1 cellular context compared by ENCODE assay signal in genomic region chr17:43449470-43450202, GRCh38.
A peak's percentile ranks its signal among the peaks of the same experiment; 100 is the strongest.
TF ChIP-seq lines count a peak whose summit lies in the region.

No MANE protein-coding gene starts in this region.

TF ChIP-seq in HepG2, 621 proteins besides CTCF, POLR2A, EP300 and RAD21 (continued from another document and continues in another):
- TF ChIP-seq ZNF18 (CRISPR knock-in tag; IDR thresholded peaks at IDR 0.05; ENCODE audit: insufficient replicate concordance) (peak; percentile 42), TBL1XR1 (IDR thresholded peaks at IDR 0.05; ENCODE audit: borderline replicate concordance, low read length, partially characterized antibody) (no peak), TIGD3 (CRISPR knock-in tag; IDR thresholded peaks at IDR 0.05; ENCODE audit: borderline replicate concordance) (no peak), CREM (IDR thresholded peaks at IDR 0.05) (peak; percentile 84), CREM (CRISPR knock-in tag; IDR thresholded peaks at IDR 0.05) (no peak), NRL (CRISPR knock-in tag; IDR thresholded peaks at IDR 0.05; ENCODE audit: borderline replicate concordance) (peak; percentile 27; the same call in 1 of the 2 replicates), KIAA2018 (CRISPR knock-in tag; IDR thresholded peaks at IDR 0.05; ENCODE audit: borderline replicate concordance) (no peak), ZNF552 (CRISPR knock-in tag; IDR thresholded peaks at IDR 0.05; ENCODE audit: borderline replicate concordance) (no peak), PBX3 (CRISPR knock-in tag; IDR thresholded peaks at IDR 0.05; ENCODE audit: borderline replicate concordance) (no peak; the same call in 1 of the 2 replicates), ZNF503 (CRISPR knock-in tag; IDR thresholded peaks at IDR 0.05) (peak; percentile 92), ZBTB43 (CRISPR knock-in tag; conservative IDR thresholded peaks at IDR 0.05) (peak; percentile 85), ZNF143 (CRISPR knock-in tag; IDR thresholded peaks at IDR 0.05) (peak; percentile 31; the same call in 1 of the 2 replicates), PLRG1 (conservative IDR thresholded peaks at IDR 0.05) (no peak), FOXA3 (CRISPR knock-in tag; IDR thresholded peaks at IDR 0.05) (peak; percentile 93), ARNT2 (CRISPR knock-in tag; IDR thresholded peaks at IDR 0.05; ENCODE audit: low read depth) (0 out of 2 replicates have a peak, but pooled peaks have one; percentile 19), TAF1 (CRISPR knock-in tag; IDR thresholded peaks at IDR 0.05) (peak; percentile 18; the same call in 1 of the 2 replicates), ZNF800 (CRISPR knock-in tag; IDR thresholded peaks at IDR 0.05) (peak; percentile 74; the same call in 1 of the 2 replicates), YEATS4 (CRISPR knock-in tag; IDR thresholded peaks at IDR 0.05; ENCODE audit: borderline replicate concordance) (peak; percentile 81; the same call in 1 of the 2 replicates), NKX3-1 (CRISPR knock-in tag; IDR thresholded peaks at IDR 0.05) (peak; percentile 71; the same call in 1 of the 2 replicates), POLR2AphosphoS5 (IDR thresholded peaks at IDR 0.05; ENCODE audit: low read depth, low read length) (0 out of 2 replicates have a peak, but pooled peaks have one; percentile 28), ZBTB37 (CRISPR knock-in tag; IDR thresholded peaks at IDR 0.05) (0 out of 2 replicates have a peak, but pooled peaks have one; percentile 45), CCDC6 (CRISPR knock-in tag; IDR thresholded peaks at IDR 0.05) (peak; percentile 79), FOXK1 (CRISPR knock-in tag; IDR thresholded peaks at IDR 0.05; ENCODE audit: borderline replicate concordance, low read depth) (peak; percentile 88), ZBTB33 (CRISPR knock-in tag; IDR thresholded peaks at IDR 0.05) (peak; percentile 44; the same call in 1 of the 2 replicates)
